8 cellular contexts compared by ENCODE assay signal in genomic region chr15:28831897-28832587, GRCh38. TPM values are rescaled to one million over a fixed set of nuclear protein-coding genes. Genes with fewer than 3 reads are reported as not detected.
A peak's percentile ranks its signal among the peaks of the same experiment; 100 is the strongest.
DNase-seq lines count a peak whose midpoint lies in the region; ATAC-seq, FAIRE-seq and TF ChIP-seq lines count a peak whose summit lies in the region.
"Not testable (repeated sequence)": the region's sequence is repeated elsewhere in the genome, so short reads cannot be mapped to it uniquely, and the experiment has no call there.

No MANE protein-coding gene starts in this region.

- H3K9ac ChIP-seq in HUES64 (ENCODE audit: low read depth, low read length) = not testable (repeated sequence)

- TF ChIP-seq POLR2A in heart left ventricle (IDR thresholded peaks at IDR 0.05) = not testable (repeated sequence)

- not testable (repeated sequence) for H3K36me3 Mint-ChIP-seq in nephron progenitor cell (ENCODE audit: low read depth)

- DNase-seq in AG10803 (ENCODE audit: low read depth) (peak; percentile 39), NOMO-1 treated with DMSO at 0.1 percent for 48 hours (lab: John Stamatoyannopoulos, UW; ENCODE audit: unreplicated experiment) (peak; percentile 89), bronchial epithelial cell (ENCODE audit: low read depth) (peak; percentile 33), heart left ventricle (peak; percentile 41 to 87 (median 72)), nephron progenitor cell (peak; percentile 84)
- peak; percentile 29 to 37 for DNase-seq in activated CD8-positive, alpha-beta memory T cell treated with anti-CD3 and anti-CD28 coated beads for 4 hours (ENCODE audit: low read depth in 2 of 2)
- DNase-seq in stimulated activated CD4-positive, alpha-beta T cell treated with anti-CD3 and anti-CD28 coated beads, TNF-alpha, amount 100 ng/mL, for 4 hours (ENCODE audit: low read depth in 3 of 3) = peak; percentile 38 to 57 (median 41)

- ATAC-seq in heart left ventricle = peak; percentile 96 to 100 (median 99)

- not testable (repeated sequence) for H3K36me3 ChIP-seq in HUES64 (ENCODE audit: insufficient read depth, low read length); bronchial epithelial cell (ENCODE audit: control insufficient read depth, insufficient read depth, low read length); heart left ventricle

- not testable (repeated sequence) for FAIRE-seq in bronchial epithelial cell (lab: Jason Lieb, UNC)

- intact Hi-C loops in heart left ventricle (cut with DNase I) = not testable (repeated sequence)

- H3K27me3 ChIP-seq in HUES64 (ENCODE audit: insufficient read depth, low read length); bronchial epithelial cell (ENCODE audit: control insufficient read depth, insufficient read depth, low read length); heart left ventricle: not testable (repeated sequence)

- H3K4me1 ChIP-seq in HUES64 (ENCODE audit: insufficient read depth, low read length); heart left ventricle: not testable (repeated sequence)

- TF ChIP-seq CTCF in AG10803 (conservative IDR thresholded peaks at IDR 0.05; ENCODE audit: low read length); bronchial epithelial cell (IDR thresholded peaks at IDR 0.05; ENCODE audit: insufficient read depth, low read length, severe bottlenecking); heart left ventricle (IDR thresholded peaks at IDR 0.05); nephron progenitor cell (IDR thresholded peaks at IDR 0.05): not testable (repeated sequence)

- not testable (repeated sequence) for H3K27ac ChIP-seq in HUES64 (ENCODE audit: low read depth, low read length)
- H3K27ac ChIP-seq in heart left ventricle = peak overlapping the region in 3 of 12 donors; percentile 34 to 75 (median 38)

- H3K4me3 ChIP-seq in AG10803 (ENCODE audit: low read length) (peak overlapping the region; percentile 43), HUES64 (ENCODE audit: low read length) (peak overlapping the region; percentile 47), bronchial epithelial cell (ENCODE audit: low read depth, low read length) (peak overlapping the region; percentile 18), heart left ventricle (peak overlapping the region in 11 of 12 donors; percentile 13 to 61 (median 38))

- not testable (repeated sequence) for H3K27ac Mint-ChIP-seq in nephron progenitor cell

- H3K9me3 ChIP-seq in HUES64 (ENCODE audit: insufficient read depth, low read depth, low read length); heart left ventricle: not testable (repeated sequence)

- H3K9me3 Mint-ChIP-seq in nephron progenitor cell = not testable (repeated sequence)

- H3K27me3 Mint-ChIP-seq in nephron progenitor cell (ENCODE audit: low read depth, poor library complexity) = not testable (repeated sequence)

- WGBS in HUES64 = 5% methylated on average over 56 of the region's 56 CpGs
- WGBS in heart left ventricle, 4 donors = 2 to 4% (median 4%) methylated on average over 30 to 56 of the region's 56 CpGs

- H3K4me1 Mint-ChIP-seq in nephron progenitor cell = peaks cover 12% of the 10 kb centered on the region

- H3K4me3 Mint-ChIP-seq in nephron progenitor cell = peak overlapping the region; percentile 71

RNA-seq across cellular contexts. Expression of gene GOLGA6L7, which starts 16.4 kb away (rescaled TPM):
- not detected for polyA plus RNA-seq in HUES64 (2013, experiment 1 of 2)
- not detected for polyA plus RNA-seq in HUES64 (2013, experiment 2 of 2)
- not detected in 2 replicates for total RNA-seq in bronchial epithelial cell
- not detected for total RNA-seq in heart left ventricle
- not detected for polyA plus RNA-seq in heart left ventricle

RNA-seq across cellular contexts. Expression of gene APBA2, which starts 53.7 kb away (rescaled TPM):
- 16.5 TPM for polyA plus RNA-seq in HUES64 (2013, experiment 1 of 2)
- polyA plus RNA-seq in HUES64 (2013, experiment 2 of 2) = 21.6 TPM
- 4.4 and 5.3 TPM in 2 replicates for total RNA-seq in bronchial epithelial cell
- 1 to 10 TPM in 3 of 9 donors, under 1 TPM in 4, not detected in 2; 0.16 to 1.3 (median 0.85) TPM for total RNA-seq in heart left ventricle
- polyA plus RNA-seq in heart left ventricle = under 1 TPM; 0.21 to 0.30 TPM

Comparison
In these comparisons a context has a peak if more than half of its experiments do, and no peak if none do; other contexts are left out.
1. DNase-seq: peak in every context shown above with its lines; median percentile 89 in NOMO-1 treated with DMSO at 0.1 percent for 48 hours; 84 in nephron progenitor cell; 72 in heart left ventricle; 41 in stimulated activated CD4-positive, alpha-beta T cell treated with anti-CD3 and anti-CD28 coated beads, TNF-alpha, amount 100 ng/mL, for 4 hours; 39 in AG10803; 33 in activated CD8-positive, alpha-beta memory T cell treated with anti-CD3 and anti-CD28 coated beads for 4 hours; 33 in bronchial epithelial cell.